18 cellular contexts compared by ENCODE assay signal in genomic region chr4:151402150-151402865, GRCh38. TPM values are rescaled to one million over a fixed set of nuclear protein-coding genes. Genes with fewer than 3 reads are reported as not detected.
A peak's percentile ranks its signal among the peaks of the same experiment; 100 is the strongest.
DNase-seq lines count a peak whose midpoint lies in the region; ATAC-seq, FAIRE-seq and TF ChIP-seq lines count a peak whose summit lies in the region.
"Had no signal": no experiment of that assay in that cellular context is flagged by ENCODE, and none has a peak within 500 bp of the region (broad histone marks: within the 10 kb centered on the region; RNA-seq: fewer than 3 reads in every experiment).

No MANE protein-coding gene starts in this region.

- WGBS in HepG2 (ENCODE audit: low lambda C conversion rate) = 80% methylated on average over 7 of the region's 7 CpGs

- DNase-seq in GM19239 (ENCODE audit: insufficient read length, low spot score) = no peak
- peak in 1 of 3 donors; percentile 82 for DNase-seq in Peyer's patch
- peak; percentile 72 to 86 for DNase-seq in left colon
- no peak for DNase-seq in gastrocnemius medialis
- no peak for DNase-seq in HUDEP-2 (lab: John Stamatoyannopoulos, UW; ENCODE audit: unreplicated experiment in 76 of 76)
- DNase-seq in SJCRH30 = no peak
- no peak for DNase-seq in HepG2 (ENCODE audit: low spot score)
- DNase-seq: CD8-positive, alpha-beta T cell; COR-L47; DMS153; DMS79 treated with DMSO at 0.1 percent for 48 hours; EL; HCEC 1CT had no signal

- H3K4me3 ChIP-seq in Peyer's patch (no peak overlapping the region), gastrocnemius medialis (no peak overlapping the region), SJCRH30 (no peak overlapping the region), HepG2 (replicated peaks in 1 of 3; ENCODE audit: insufficient read depth in 1 of 3, low read depth in 2 of 3, low read length in 3 of 3) (no peak overlapping the region)

- intact Hi-C loops in left colon (cut with DNase I, micrococcal nuclease) (no loop called here), gastrocnemius medialis (cut with DNase I; ENCODE audit: low total_unique reads) (no loop called here), HepG2 (cut with micrococcal nuclease; ENCODE audit: unreplicated experiment) (no loop called here)

- TF ChIP-seq EP300 in HepG2 (IDR thresholded peaks at IDR 0.05; ENCODE audit: low read depth in 2 of 2, low read length in 2 of 2) (no peak), HepG2 (CRISPR knock-in tag; IDR thresholded peaks at IDR 0.05; ENCODE audit: borderline replicate concordance) (no peak)

- no peak for TF ChIP-seq CTCF in Peyer's patch (IDR thresholded peaks at IDR 0.05)
- no peak for TF ChIP-seq CTCF in gastrocnemius medialis (IDR thresholded peaks at IDR 0.05 in 4 of 5, conservative IDR thresholded peaks at IDR 0.05 in 1 of 5)
- TF ChIP-seq CTCF in HepG2 (CRISPR knock-in tag; IDR thresholded peaks at IDR 0.05) = no peak

- POLR2A ChIA-PET in HepG2 (lab: Yijun Ruan, JAX) = no interaction called here

- H3K9me3 ChIP-seq in Peyer's patch = no peaks in the 10 kb centered on the region
- no peaks in the 10 kb centered on the region for H3K9me3 ChIP-seq in gastrocnemius medialis
- H3K9me3 ChIP-seq in SJCRH30 (replicated peaks) = no peaks in the 10 kb centered on the region
- H3K9me3 ChIP-seq in HepG2 (ENCODE audit: low read length) = no peaks in the 10 kb centered on the region

- no TSS peak for BruUV-seq in HepG2 (replicated peaks; lab: Mats Ljungman, UMichigan)

- CTCF ChIA-PET in HepG2 (lab: Yijun Ruan, JAX; ENCODE audit: low intra/inter-chr PET ratio, low total read pairs) = no interaction called here

- no peaks in the 10 kb centered on the region for H3K79me2 ChIP-seq in HepG2 (ENCODE audit: insufficient read depth, low read length)

- no peak overlapping the region for H3K9ac ChIP-seq in HepG2 (ENCODE audit: insufficient read depth, low read depth, low read length)

- no peak overlapping the region for H2AFZ ChIP-seq in HepG2 (ENCODE audit: low read length)

- TF ChIP-seq POLR2A in Peyer's patch (IDR thresholded peaks at IDR 0.05) (no peak), gastrocnemius medialis (IDR thresholded peaks at IDR 0.05) (no peak), HepG2 (IDR thresholded peaks at IDR 0.05; ENCODE audit: insufficient read depth in 1 of 2, low read depth in 2 of 2, low read length in 2 of 2) (no peak)

- H3K27me3 ChIP-seq in Peyer's patch (no peaks in the 10 kb centered on the region), gastrocnemius medialis (no peaks in the 10 kb centered on the region), SJCRH30 (no peaks in the 10 kb centered on the region), HepG2 (ENCODE audit: control insufficient read depth in 1 of 2, insufficient read depth in 2 of 2, low read length in 2 of 2) (no peaks in the 10 kb centered on the region; a peak in 2 of 5 replicates)

- no peaks in the 10 kb centered on the region for H4K20me1 ChIP-seq in HepG2 (ENCODE audit: insufficient read depth, low read length)

- no peak overlapping the region for H3K4me2 ChIP-seq in HepG2 (ENCODE audit: low read depth, low read length)

- no peak for TF ChIP-seq RAD21 in HepG2 (CRISPR knock-in tag; IDR thresholded peaks at IDR 0.05)

- FAIRE-seq in GM19239 (lab: Jason Lieb, UNC) = peak; percentile 8
- FAIRE-seq in HepG2 (lab: Jason Lieb, UNC) = no peak
- FAIRE-seq: D721Med, GM12891 had no signal

- ATAC-seq in left colon (peak; percentile 93), gastrocnemius medialis (peak in 1 of 2 donors; percentile 49), GM19452 (IDR thresholded peaks at IDR 0.05; ENCODE audit: unreplicated experiment) (no peak), HepG2 (no peak)
- ATAC-seq: CD8-positive, alpha-beta T cell had no signal

- H3K27ac ChIP-seq in Peyer's patch = peak overlapping the region in 3 of 4 donors; percentile 40 to 67 (median 57)
- peak overlapping the region; percentile 15 to 59 (median 28) for H3K27ac ChIP-seq in gastrocnemius medialis
- H3K27ac ChIP-seq in SJCRH30 = no peak overlapping the region
- no peak overlapping the region for H3K27ac ChIP-seq in HepG2 (ENCODE audit: extremely low read length, insufficient read depth, low read length)
- H3K27ac ChIP-seq: 22Rv1 had no signal

- no peaks in the 10 kb centered on the region for H3K36me3 ChIP-seq in Peyer's patch
- H3K36me3 ChIP-seq in gastrocnemius medialis = no peaks in the 10 kb centered on the region
- no peaks in the 10 kb centered on the region for H3K36me3 ChIP-seq in SJCRH30
- H3K36me3 ChIP-seq in HepG2 (replicated peaks in 1 of 2; ENCODE audit: control insufficient read depth in 1 of 2, insufficient read depth in 2 of 2, low read length in 2 of 2) = no peaks in the 10 kb centered on the region

- no peaks in the 10 kb centered on the region for H3K4me1 ChIP-seq in Peyer's patch
- peaks cover 3 to 12% of the 10 kb centered on the region in 2 donors for H3K4me1 ChIP-seq in gastrocnemius medialis
- no peaks in the 10 kb centered on the region for H3K4me1 ChIP-seq in SJCRH30
- H3K4me1 ChIP-seq in HepG2 (ENCODE audit: insufficient read depth, low read length) = peaks cover 15% of the 10 kb centered on the region

- in situ Hi-C loops in gastrocnemius medialis (cut with MboI; ENCODE audit: low sequenced_read_pairs in 4 of 4) = loop anchor here in 1 of 4 donors (25.0 kb wide), 1 partner anchor 260 kb away; no protein-coding TSS in a partner anchor
- in situ Hi-C loops in HepG2 (cut with HindIII; ENCODE audit: extremely low pct_ligation_motif_present, low pct_unique_long_range_greater_than_20kb) = no loop called here

TF ChIP-seq in HepG2, 621 proteins besides CTCF, POLR2A, EP300 and RAD21 (continues in another document):
- TF ChIP-seq ZNF20 (CRISPR knock-in tag; IDR thresholded peaks at IDR 0.05) (no peak), ZNF205 (CRISPR knock-in tag; IDR thresholded peaks at IDR 0.05) (no peak), TBP (CRISPR knock-in tag; IDR thresholded peaks at IDR 0.05) (no peak), KDM5B (CRISPR knock-in tag; IDR thresholded peaks at IDR 0.05; ENCODE audit: borderline replicate concordance) (no peak)
- TF ChIP-seq, protein P1, sequence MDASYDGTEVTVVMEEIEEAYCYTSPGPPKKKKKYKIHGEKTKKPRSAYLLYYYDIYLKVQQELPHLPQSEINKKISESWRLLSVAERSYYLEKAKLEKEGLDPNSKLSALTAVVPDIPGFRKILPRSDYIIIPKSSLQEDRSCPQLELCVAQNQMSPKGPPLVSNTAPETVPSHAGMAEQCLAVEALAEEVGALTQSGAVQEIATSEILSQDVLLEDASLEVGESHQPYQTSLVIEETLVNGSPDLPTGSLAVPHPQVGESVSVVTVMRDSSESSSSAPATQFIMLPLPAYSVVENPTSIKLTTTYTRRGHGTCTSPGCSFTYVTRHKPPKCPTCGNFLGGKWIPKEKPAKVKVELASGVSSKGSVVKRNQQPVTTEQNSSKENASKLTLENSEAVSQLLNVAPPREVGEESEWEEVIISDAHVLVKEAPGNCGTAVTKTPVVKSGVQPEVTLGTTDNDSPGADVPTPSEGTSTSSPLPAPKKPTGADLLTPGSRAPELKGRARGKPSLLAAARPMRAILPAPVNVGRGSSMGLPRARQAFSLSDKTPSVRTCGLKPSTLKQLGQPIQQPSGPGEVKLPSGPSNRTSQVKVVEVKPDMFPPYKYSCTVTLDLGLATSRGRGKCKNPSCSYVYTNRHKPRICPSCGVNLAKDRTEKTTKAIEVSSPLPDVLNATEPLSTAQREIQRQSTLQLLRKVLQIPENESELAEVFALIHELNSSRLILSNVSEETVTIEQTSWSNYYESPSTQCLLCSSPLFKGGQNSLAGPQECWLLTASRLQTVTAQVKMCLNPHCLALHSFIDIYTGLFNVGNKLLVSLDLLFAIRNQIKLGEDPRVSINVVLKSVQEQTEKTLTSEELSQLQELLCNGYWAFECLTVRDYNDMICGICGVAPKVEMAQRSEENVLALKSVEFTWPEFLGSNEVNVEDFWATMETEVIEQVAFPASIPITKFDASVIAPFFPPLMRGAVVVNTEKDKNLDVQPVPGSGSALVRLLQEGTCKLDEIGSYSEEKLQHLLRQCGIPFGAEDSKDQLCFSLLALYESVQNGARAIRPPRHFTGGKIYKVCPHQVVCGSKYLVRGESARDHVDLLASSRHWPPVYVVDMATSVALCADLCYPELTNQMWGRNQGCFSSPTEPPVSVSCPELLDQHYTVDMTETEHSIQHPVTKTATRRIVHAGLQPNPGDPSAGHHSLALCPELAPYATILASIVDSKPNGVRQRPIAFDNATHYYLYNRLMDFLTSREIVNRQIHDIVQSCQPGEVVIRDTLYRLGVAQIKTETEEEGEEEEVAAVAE (CRISPR knock-in tag; IDR thresholded peaks at IDR 0.05; ENCODE audit: borderline replicate concordance) = no peak

RNA-seq across cellular contexts. Expression of gene FHIP1A, which starts 6.7 kb away (rescaled TPM):
- total RNA-seq in Peyer's patch (10 to 100 TPM; 11.6 to 32.4 (median 30.7) TPM), left colon (10 to 100 TPM; 32.1 to 33.6 TPM), gastrocnemius medialis (100 to 1,000 TPM in 2 of 4 donors, 10 to 100 TPM in 2; 34.7 to 143 (median 78.3) TPM), HepG2 (2016; rRNA removed; fragmentation: Illumina TruSeq; extraction: Trizol) (2.9 and 6.2 TPM in 2 replicates)
- total RNA-seq in SJCRH30 (2014; rRNA removed; shearing (Covaris generic)) = 2.1 and 2.7 TPM in 2 replicates
- 5.3 and 6.2 TPM in 2 replicates for total RNA-seq in HepG2 (2016; cell fraction: cytosol; rRNA removed; fragmentation: Illumina TruSeq; extraction: Trizol; ENCODE audit: low read depth)
- 3.6 and 5.2 TPM in 2 replicates for total RNA-seq in HepG2 (2016; cell fraction: insoluble cytoplasmic fraction; rRNA removed; fragmentation: Illumina TruSeq; extraction: Trizol)
- 3.6 and 4.4 TPM in 2 replicates for total RNA-seq in HepG2 (2016; cell fraction: membrane; rRNA removed; fragmentation: Illumina TruSeq; extraction: Trizol)
- total RNA-seq in HepG2 (2016; cell fraction: nucleus; rRNA removed; fragmentation: Illumina TruSeq; extraction: Trizol) = 6.8 and 11.0 TPM in 2 replicates
- polyA plus RNA-seq in HepG2 (2011; rRNA removed) = 4.1 and 4.3 TPM in 2 replicates
- 2.2 and 2.9 TPM in 2 replicates for polyA plus RNA-seq in HepG2 (2011; cell fraction: cytosol; rRNA removed)
- 11.5 and 13.7 TPM in 2 replicates for polyA plus RNA-seq in HepG2 (2011; cell fraction: nucleus; rRNA removed)
- 2.1 and 2.5 TPM in 2 replicates for polyA plus RNA-seq in HepG2 (2012)
- 0.06 and 0.24 TPM in 2 replicates for polyA plus RNA-seq in HepG2 (2016; cell fraction: cytosol; fragmentation: Illumina TruSeq; extraction: Trizol; ENCODE audit: low read depth)
- polyA plus RNA-seq in HepG2 (2016; cell fraction: insoluble cytoplasmic fraction; fragmentation: Illumina TruSeq; extraction: Trizol; ENCODE audit: low read depth) = 1.1 and 2.0 TPM in 2 replicates
- 0.23 and 0.41 TPM in 2 replicates for polyA plus RNA-seq in HepG2 (2016; cell fraction: membrane; fragmentation: Illumina TruSeq; extraction: Trizol; ENCODE audit: low read depth)
- polyA plus RNA-seq in HepG2 (2016; cell fraction: nucleus; fragmentation: Illumina TruSeq; extraction: Trizol; ENCODE audit: insufficient read depth, low read depth) = 1.8 and 2.0 TPM in 2 replicates
- polyA minus RNA-seq in HepG2 (2011; rRNA and poly(A)+ RNA removed; ENCODE audit: low replicate concordance) = 19.9 and 26.0 TPM in 2 replicates
- polyA minus RNA-seq in HepG2 (2011; cell fraction: cytosol; rRNA and poly(A)+ RNA removed) = 7.2 and 9.9 TPM in 2 replicates
- 42.9 and 59.2 TPM in 2 replicates for polyA minus RNA-seq in HepG2 (2011; cell fraction: nucleus; rRNA and poly(A)+ RNA removed)
- polyA plus RNA-seq: CD14-positive monocyte had no signal

Comparison
In these comparisons a context has a peak if more than half of its experiments do, and no peak if none do; other contexts are left out.
1. DNase-seq: peak in left colon (2 of 2); none in GM19239 (single experiment), gastrocnemius medialis (0 of 2), HUDEP-2 (0 of 76), SJCRH30 (0 of 2) and HepG2 (single experiment).
2. H3K27ac ChIP-seq: peak in Peyer's patch (3 of 4) and gastrocnemius medialis (4 of 4); none in SJCRH30 (single experiment) and HepG2 (single experiment).